Comparison of ENCODE assay signal across 19 cellular contexts in genomic region chr4:8381814-8382581, GRCh38. TPM values are rescaled to one million over a fixed set of nuclear protein-coding genes. Genes with fewer than 3 reads are reported as not detected.
DNase-seq lines count a peak whose midpoint lies in the region; ATAC-seq and TF ChIP-seq lines count a peak whose summit lies in the region.
"Had no signal": no experiment of that assay in that cellular context is flagged by ENCODE, and none has a peak within 500 bp of the region (broad histone marks: within the 10 kb centered on the region; RNA-seq: fewer than 3 reads in every experiment).

No MANE protein-coding gene starts in this region.

- no peak overlapping the region for H2AFZ ChIP-seq in OCI-LY3 (ENCODE audit: low read depth, low read length)
- H2AFZ ChIP-seq in trophoblast cell (ENCODE audit: insufficient read depth, low read length, poor library complexity) = no peak overlapping the region
- H2AFZ ChIP-seq: GM23248 had no signal

- H3K27me3 Mint-ChIP-seq in CD4-positive, alpha-beta memory T cell = no peaks in the 10 kb centered on the region
- H3K27me3 Mint-ChIP-seq: CD4-positive, CD25-positive, alpha-beta regulatory T cell had no signal

- no peak overlapping the region for H4K8ac ChIP-seq in trophoblast cell (ENCODE audit: low read depth, low read length)

- CTCF ChIA-PET in CD4-positive, alpha-beta memory T cell (lab: Charles Lee; ENCODE audit: partially characterized antibody) = no interaction called here

- no peak overlapping the region for H4K91ac ChIP-seq in trophoblast cell (ENCODE audit: low read depth, low read length)

- H2BK120ac ChIP-seq in trophoblast cell (ENCODE audit: insufficient read depth, low read length, poor library complexity) = no peak overlapping the region

- H3K9ac ChIP-seq in BLaER1 (peak overlapping the region; percentile 82), OCI-LY3 (ENCODE audit: low read length) (peak overlapping the region; percentile 12; the same call in 1 of the 2 replicates), trophoblast cell (ENCODE audit: low read length) (no peak overlapping the region)
- H3K9ac ChIP-seq: GM23248 had no signal

- WGBS in trophoblast cell (ENCODE audit: extremely low coverage, insufficient coverage, insufficient read length) = no CpG with 5 or more reads among the region's 28 CpGs

- no peak overlapping the region for H3K18ac ChIP-seq in trophoblast cell (ENCODE audit: low read length)

- no peaks in the 10 kb centered on the region for H3K9me3 Mint-ChIP-seq in CD4-positive, alpha-beta memory T cell
- H3K9me3 Mint-ChIP-seq: CD4-positive, CD25-positive, alpha-beta regulatory T cell had no signal

- no peak for ATAC-seq in esophagus mucosa
- ATAC-seq: HCT116 had no signal

- peaks cover 47% of the 10 kb centered on the region for H3K36me3 ChIP-seq in BLaER1
- H3K36me3 ChIP-seq in OCI-LY3 (replicated peaks; ENCODE audit: low read depth, low read length) = peaks cover 3% of the 10 kb centered on the region
- H3K36me3 ChIP-seq in right atrium auricular region = peaks cover 23% of the 10 kb centered on the region
- peaks cover 40 to 51% of the 10 kb centered on the region in 2 experiments for H3K36me3 ChIP-seq in trophoblast cell (ENCODE audit: control insufficient read depth in 1 of 2, insufficient read depth in 2 of 2, low read length in 2 of 2)
- H3K36me3 ChIP-seq in CD4-positive, alpha-beta memory T cell (ENCODE audit: insufficient read depth, low read length) = no peaks in the 10 kb centered on the region

- no peaks in the 10 kb centered on the region for H3K79me1 ChIP-seq in trophoblast cell (ENCODE audit: low read length)

- peaks cover 97% of the 10 kb centered on the region for H3K4me1 ChIP-seq in BLaER1
- H3K4me1 ChIP-seq in OCI-LY3 (ENCODE audit: low read length) = peaks cover 32% of the 10 kb centered on the region
- H3K4me1 ChIP-seq in right atrium auricular region = peaks cover 0 to 39% of the 10 kb centered on the region in 2 donors
- peaks cover 10 to 22% of the 10 kb centered on the region in 2 experiments for H3K4me1 ChIP-seq in trophoblast cell (ENCODE audit: control insufficient read depth in 1 of 2, insufficient read depth in 2 of 2, low read length in 2 of 2)
- no peaks in the 10 kb centered on the region for H3K4me1 ChIP-seq in CD4-positive, alpha-beta memory T cell (ENCODE audit: insufficient read depth, low read length)

- H4K20me1 ChIP-seq in BLaER1 (no peaks in the 10 kb centered on the region), OCI-LY3 (ENCODE audit: insufficient read depth, low read length) (no peaks in the 10 kb centered on the region)

- H3K79me2 ChIP-seq in OCI-LY3 (ENCODE audit: low read length) = no peaks in the 10 kb centered on the region
- no peaks in the 10 kb centered on the region for H3K79me2 ChIP-seq in trophoblast cell (ENCODE audit: control insufficient read depth, insufficient read depth, low read length, poor library complexity)

- peaks cover 13 to 16% of the 10 kb centered on the region in 2 donors for H3K36me3 Mint-ChIP-seq in CD4-positive, alpha-beta memory T cell

- no peak overlapping the region for H2AK5ac ChIP-seq in trophoblast cell (ENCODE audit: low read length)

- H3K27ac Mint-ChIP-seq in CD4-positive, alpha-beta memory T cell = no peak overlapping the region
- H3K27ac Mint-ChIP-seq: CD4-positive, CD25-positive, alpha-beta regulatory T cell had no signal

- no peak overlapping the region for H2BK5ac ChIP-seq in trophoblast cell (ENCODE audit: low read depth, low read length, poor library complexity)

- H3K27me3 ChIP-seq in BLaER1 (no peaks in the 10 kb centered on the region), OCI-LY3 (ENCODE audit: low read depth, low read length) (no peaks in the 10 kb centered on the region), right atrium auricular region (no peaks in the 10 kb centered on the region), trophoblast cell (ENCODE audit: insufficient read depth, low read length) (no peaks in the 10 kb centered on the region)
- no peaks in the 10 kb centered on the region for H3K27me3 ChIP-seq in CD4-positive, alpha-beta memory T cell (ENCODE audit: insufficient read depth, low read length)

- TF ChIP-seq CTCF in OCI-LY3 (IDR thresholded peaks at IDR 0.05; ENCODE audit: low read depth, low read length) = no peak
- TF ChIP-seq CTCF in right atrium auricular region (IDR thresholded peaks at IDR 0.05) = no peak

- no peak overlapping the region for H4K12ac ChIP-seq in trophoblast cell (ENCODE audit: low read depth, low read length)

- no peak overlapping the region for H2BK12ac ChIP-seq in trophoblast cell (ENCODE audit: low read length)

- H3K23ac ChIP-seq in trophoblast cell (ENCODE audit: low read length) = no peak overlapping the region

- DNase-seq in right atrium auricular region (ENCODE audit: low spot score) (no peak), trophoblast cell (no peak), OCI-M2 (lab: John Stamatoyannopoulos, UW; ENCODE audit: unreplicated experiment) (no peak)
- DNase-seq in activated effector memory CD4-positive, alpha-beta T cell treated with Interleukin-2 at 50 U/mL for 16 hours = no peak
- no peak for DNase-seq in CD4-positive, alpha-beta memory T cell
- DNase-seq: Calu3; CD4-positive, CD25-positive, alpha-beta regulatory T cell; DMS53; GM23248; NCI-H1105 treated with DMSO at 0.1 percent for 48 hours; NCI-H226; NCI-H524 treated with DMSO at 0.1 percent for 48 hours; OCI-M1 had no signal

- H3K4me3 ChIP-seq in BLaER1 = peak overlapping the region; percentile 51
- H3K4me3 ChIP-seq in OCI-LY3 (ENCODE audit: low read length) = 0 out of 2 replicates have a peak overlapping the region, but pooled peaks have one; percentile 7
- H3K4me3 ChIP-seq in right atrium auricular region = no peak overlapping the region
- H3K4me3 ChIP-seq in trophoblast cell (ENCODE audit: low read depth, low read length) = peak overlapping the region; percentile 10
- H3K4me3 ChIP-seq in CD4-positive, alpha-beta memory T cell (ENCODE audit: low read length in 2 of 2) = no peak overlapping the region
- H3K4me3 ChIP-seq: GM23248 had no signal

- no peak overlapping the region for H3K4ac ChIP-seq in trophoblast cell (ENCODE audit: low read depth, low read length)

- H3K4me2 ChIP-seq in BLaER1 = peak overlapping the region; percentile 99
- peak overlapping the region; percentile 49 for H3K4me2 ChIP-seq in OCI-LY3 (ENCODE audit: low read length)
- H3K4me2 ChIP-seq in trophoblast cell (ENCODE audit: low read length) = no peak overlapping the region

- H3K4me3 Mint-ChIP-seq in CD4-positive, alpha-beta memory T cell = no peak overlapping the region
- H3K4me3 Mint-ChIP-seq: CD4-positive, CD25-positive, alpha-beta regulatory T cell had no signal

- H3K14ac ChIP-seq in trophoblast cell (ENCODE audit: low read length) = no peak overlapping the region

- intact Hi-C loops in CD4-positive, alpha-beta memory T cell (cut with micrococcal nuclease) = no loop called here

- POLR2A ChIA-PET in CD4-positive, alpha-beta memory T cell (lab: Charles Lee; ENCODE audit: partially characterized antibody) = no interaction called here

- peak overlapping the region; percentile 97 for H3K27ac ChIP-seq in BLaER1
- peak overlapping the region; percentile 44 for H3K27ac ChIP-seq in OCI-LY3 (ENCODE audit: low read length)
- peak overlapping the region; percentile 80 to 81 for H3K27ac ChIP-seq in right atrium auricular region
- no peak overlapping the region for H3K27ac ChIP-seq in trophoblast cell (ENCODE audit: low read depth, low read length)
- no peak overlapping the region for H3K27ac ChIP-seq in CD4-positive, alpha-beta memory T cell (ENCODE audit: low read depth, low read length)
- H3K27ac ChIP-seq: GM23248, HL-60, RWPE1 had no signal

- H3K9me3 ChIP-seq in BLaER1 = no peaks in the 10 kb centered on the region
- no peaks in the 10 kb centered on the region for H3K9me3 ChIP-seq in OCI-LY3 (ENCODE audit: insufficient read depth, low read length)
- H3K9me3 ChIP-seq in right atrium auricular region = no peaks in the 10 kb centered on the region
- H3K9me3 ChIP-seq in trophoblast cell (ENCODE audit: insufficient read depth, low read depth, low read length) = peaks cover 1% of the 10 kb centered on the region
- no peaks in the 10 kb centered on the region for H3K9me3 ChIP-seq in CD4-positive, alpha-beta memory T cell (ENCODE audit: control insufficient read depth in 1 of 2, low read length in 2 of 2)

- no peaks in the 10 kb centered on the region for H3K4me1 Mint-ChIP-seq in CD4-positive, alpha-beta memory T cell
- H3K4me1 Mint-ChIP-seq: CD4-positive, CD25-positive, alpha-beta regulatory T cell had no signal

RNA-seq across cellular contexts. Expression of gene ACOX3, which starts 58.5 kb away (rescaled TPM):
- total RNA-seq in right atrium auricular region (10 to 100 TPM; 66.9 to 68.8 TPM), esophagus mucosa (48.0 TPM)
- polyA plus RNA-seq in trophoblast cell (2013) = 21.5 and 23.3 TPM in 2 replicates
- 10 to 100 TPM; 16.3 to 17.3 TPM for total RNA-seq in CD4-positive, alpha-beta memory T cell
- 10 to 100 TPM; 13.3 to 16.5 TPM for polyA plus RNA-seq in CD4-positive, alpha-beta memory T cell

RNA-seq across cellular contexts. Expression of gene TRMT44, which starts 58.6 kb away (rescaled TPM):
- total RNA-seq in right atrium auricular region = 10 to 100 TPM; 10.5 to 11.4 TPM
- 16.7 and 17.7 TPM in 2 replicates for polyA plus RNA-seq in trophoblast cell (2013)
- total RNA-seq in CD4-positive, alpha-beta memory T cell = 10 to 100 TPM; 29.6 to 33.0 TPM
- polyA plus RNA-seq in CD4-positive, alpha-beta memory T cell = 10 to 100 TPM in 1 of 2 donors, 1 to 10 TPM in 1; 4.3 to 11.7 TPM
- 15.7 TPM for total RNA-seq in esophagus mucosa

Comparison
In these comparisons a context has a peak if more than half of its experiments do, and no peak if none do; other contexts are left out.
1. H3K27ac ChIP-seq: peak in BLaER1 (single experiment), OCI-LY3 (single experiment) and right atrium auricular region (2 of 2); none in trophoblast cell (single experiment) and CD4-positive, alpha-beta memory T cell (single experiment).
2. H3K4me3 ChIP-seq: peak in BLaER1 (single experiment), OCI-LY3 (single experiment) and trophoblast cell (single experiment); none in right atrium auricular region (0 of 2) and CD4-positive, alpha-beta memory T cell (0 of 2).